Comparison of ENCODE assay signal across 31 cellular contexts in the genomic region with DNA sequence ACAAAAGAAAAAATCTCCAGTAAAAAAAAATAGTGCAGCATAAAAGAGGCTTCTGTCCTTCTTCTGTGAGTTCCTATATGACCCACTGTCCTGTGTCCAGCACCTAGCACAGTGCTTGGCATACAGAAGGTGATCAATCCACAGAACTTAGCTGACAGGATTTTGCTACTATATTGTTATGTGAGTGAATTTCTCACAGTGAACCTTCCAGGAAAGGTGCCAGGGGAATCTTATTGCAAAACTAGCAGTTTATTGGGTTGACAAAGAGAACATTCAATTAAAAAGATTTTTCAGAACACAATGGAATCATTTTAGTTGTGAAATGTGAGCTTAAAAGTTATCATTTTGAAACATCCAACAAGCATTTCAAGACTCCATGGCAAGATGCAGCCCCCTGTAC. TPM values are rescaled to one million over a fixed set of nuclear protein-coding genes. Genes with fewer than 3 reads are reported as not detected.
A peak's percentile ranks its signal among the peaks of the same experiment; 100 is the strongest.
DNase-seq lines count a peak whose midpoint lies in the region; ATAC-seq, FAIRE-seq and TF ChIP-seq lines count a peak whose summit lies in the region.
"Had no signal": no experiment of that assay in that cellular context is flagged by ENCODE, and none has a peak within 500 bp of the region (broad histone marks: within the 10 kb centered on the region; RNA-seq: fewer than 3 reads in every experiment).

No MANE protein-coding gene starts in this region.

- no peak overlapping the region for H2BK120ac ChIP-seq in IMR-90 (ENCODE audit: low read depth, low read length)

- peak overlapping the region; percentile 13 for H3K4me3 Mint-ChIP-seq in natural killer cell
- H3K4me3 Mint-ChIP-seq: activated CD4-positive, alpha-beta T cell treated with anti-CD3 and anti-CD28 coated beads, Interleukin-2, amount 10 ng/mL, durations not matched to agents 24 days and 14 days; T-helper 2 cell treated with Interferon-gamma antibody and Interleukin-4, amounts not matched to agents 5 μg/mL and 100 μg/mL, for 36 hours had no signal

- peaks cover 40% of the 10 kb centered on the region for H3K4me1 ChIP-seq in A673 (ENCODE audit: insufficient read depth, low read length, poor library complexity, severe bottlenecking)
- H3K4me1 ChIP-seq in IMR-90 (ENCODE audit: control insufficient read depth, insufficient read depth, low read length): peaks cover 11% of the 10 kb centered on the region
- H3K4me1 ChIP-seq in small intestine (ENCODE audit: control insufficient read depth in 2 of 2, insufficient read depth in 1 of 2, low read depth in 1 of 2, low read length in 1 of 2): peaks cover 0 to 2% of the 10 kb centered on the region in 2 donors
- H3K4me1 ChIP-seq: right lobe of liver had no signal

- H2AK9ac ChIP-seq in IMR-90 (replicated peaks; ENCODE audit: low read depth, low read length, poor library complexity): no peak overlapping the region

- no peak overlapping the region for H2BK5ac ChIP-seq in IMR-90 (ENCODE audit: low read depth, low read length, poor library complexity, severe bottlenecking)

- no peak overlapping the region for H3K14ac ChIP-seq in IMR-90 (replicated peaks; ENCODE audit: low read depth, low read length)

- intact Hi-C loops in A673 (cut with micrococcal nuclease; ENCODE audit: unreplicated experiment): loop anchor here (5.0 to 10.0 kb wide), 2 partner anchors 147 to 420 kb away; no protein-coding TSS in a partner anchor
- intact Hi-C loops in IMR-90 (cut with micrococcal nuclease): loop anchor here (5.0 to 10.0 kb wide), 2 partner anchors 82 to 120 kb away; no protein-coding TSS in a partner anchor
- intact Hi-C loops in natural killer cell (cut with micrococcal nuclease): no loop called here

- H3K9me1 ChIP-seq in IMR-90 (ENCODE audit: insufficient read depth, low read length): peaks cover 6% of the 10 kb centered on the region

- no peak overlapping the region for H4K91ac ChIP-seq in IMR-90 (ENCODE audit: insufficient read depth, low read depth, low read length)

- H4K20me1 ChIP-seq in IMR-90 (ENCODE audit: insufficient read depth, low read length): peaks cover 3% of the 10 kb centered on the region; the same call in 1 of the 2 replicates
- H4K20me1 ChIP-seq: BLaER1 had no signal

- no peak overlapping the region for H4K5ac ChIP-seq in IMR-90 (ENCODE audit: low read depth, low read length)

- in situ Hi-C loops in IMR-90 (cut with MboI; ENCODE audit: low sequenced_read_pairs): no loop called here

- peak overlapping the region; percentile 67 for H3K27ac ChIP-seq in A673 (ENCODE audit: low read depth, low read length, poor library complexity, severe bottlenecking)
- no peak overlapping the region for H3K27ac ChIP-seq in IMR-90 (ENCODE audit: insufficient read depth, low read length)
- no peak overlapping the region for H3K27ac ChIP-seq in small intestine (ENCODE audit: low read depth in 1 of 2, low read length in 1 of 2)
- H3K27ac ChIP-seq: BLaER1, cardiac muscle cell, esophagus squamous epithelium, right lobe of liver, tibial artery, WERI-Rb-1 had no signal

- peak overlapping the region; percentile 80 to 81 for H3K27ac Mint-ChIP-seq in natural killer cell
- H3K27ac Mint-ChIP-seq: activated CD4-positive, alpha-beta T cell treated with anti-CD3 and anti-CD28 coated beads, Interleukin-2, amount 10 ng/mL, durations not matched to agents 24 days and 14 days had no signal

- TF ChIP-seq RAD21 in IMR-90 (IDR thresholded peaks at IDR 0.05; ENCODE audit: low read length): no peak

- H4K8ac ChIP-seq in IMR-90 (ENCODE audit: low read depth in 2 of 2, low read length in 2 of 2): no peak overlapping the region

- H2BK15ac ChIP-seq in IMR-90 (ENCODE audit: low read depth, low read length): no peak overlapping the region; the same call in 2 of the 3 replicates

- FAIRE-seq in small intestine (lab: Jason Lieb, UNC): no peak
- FAIRE-seq: A204.1, H54 had no signal

- peaks cover 53 to 56% of the 10 kb centered on the region in 2 donors for H3K4me1 Mint-ChIP-seq in natural killer cell

- H3K36me3 ChIP-seq in A673 (ENCODE audit: insufficient read depth, low read length, poor library complexity, severe bottlenecking): no peaks in the 10 kb centered on the region
- no peaks in the 10 kb centered on the region for H3K36me3 ChIP-seq in IMR-90 (ENCODE audit: control insufficient read depth, insufficient read depth, low read length)
- H3K36me3 ChIP-seq in small intestine (ENCODE audit: control insufficient read depth in 2 of 2, insufficient read depth in 2 of 2, low read length in 2 of 2): no peaks in the 10 kb centered on the region
- H3K36me3 ChIP-seq: BLaER1, cardiac muscle cell, esophagus squamous epithelium, right lobe of liver, stomach, tibial artery, WERI-Rb-1 had no signal

- dilution Hi-C loops in IMR-90 (cut with HindIII; ENCODE audit: low sequenced_read_pairs, unreplicated experiment): no loop called here

- no peak overlapping the region for H3K4ac ChIP-seq in IMR-90 (ENCODE audit: low read depth, low read length)

- H2AFZ ChIP-seq in IMR-90 (replicated peaks; ENCODE audit: low read length, poor library complexity): no peak overlapping the region

- CTCF ChIA-PET in A673 (lab: Charles Lee): no interaction called here
- CTCF ChIA-PET in IMR-90 (lab: Yijun Ruan, JAX): interaction anchor here (0.7 kb wide), 1 partner anchor 11 kb away, joined by 3 read pairs; no protein-coding TSS in a partner anchor

- BruUV-seq in A673 (replicated peaks; lab: Mats Ljungman, UMichigan): no TSS peak
- BruUV-seq in IMR-90 (replicated peaks; lab: Mats Ljungman, UMichigan): no TSS peak

- H3K27me3 ChIP-seq in A673 (replicated peaks; ENCODE audit: insufficient read depth, low read depth, low read length, poor library complexity) (no peaks in the 10 kb centered on the region), IMR-90 (ENCODE audit: control insufficient read depth, insufficient read depth, low read length) (no peaks in the 10 kb centered on the region), small intestine (ENCODE audit: control insufficient read depth in 2 of 2, insufficient read depth in 2 of 2, low read length in 2 of 2) (no peaks in the 10 kb centered on the region)
- H3K27me3 ChIP-seq: BLaER1, cardiac muscle cell, esophagus squamous epithelium, right lobe of liver, stomach, tibial artery had no signal

- H3K4me3 ChIP-seq in A673 (ENCODE audit: low read depth, low read length, poor library complexity, severe bottlenecking) (no peak overlapping the region), IMR-90 (ENCODE audit: insufficient read depth, low read depth, low read length) (no peak overlapping the region), cardiac fibroblast (replicated peaks in 1 of 2; ENCODE audit: low read depth in 2 of 2, low read length in 2 of 2) (no peak overlapping the region), small intestine (ENCODE audit: low read depth in 1 of 2, low read length in 2 of 2) (no peak overlapping the region)
- H3K4me3 ChIP-seq: BLaER1, cardiac muscle cell, esophagus squamous epithelium, right lobe of liver, stomach, tibial artery had no signal

- ATAC-seq in IMR-90 (ENCODE audit: low read depth) (no peak), natural killer cell (no peak)
- ATAC-seq: left cardiac atrium, SK-N-SH treated with all-trans-retinoic acid at 6 μM for 48 hours had no signal

- H3K56ac ChIP-seq in IMR-90 (ENCODE audit: extremely low read depth, insufficient read depth, low read length): no peak overlapping the region

- no peak overlapping the region for H2BK20ac ChIP-seq in IMR-90 (ENCODE audit: low read depth, low read length)

- H3K79me1 ChIP-seq in IMR-90 (ENCODE audit: low read depth in 1 of 2, low read length in 2 of 2): no peaks in the 10 kb centered on the region

- TF ChIP-seq CTCF in A673 (conservative IDR thresholded peaks at IDR 0.05; ENCODE audit: low read depth, low read length) (no peak), IMR-90 (conservative IDR thresholded peaks at IDR 0.05; ENCODE audit: low read depth, low read length) (no peak), cardiac fibroblast (IDR thresholded peaks at IDR 0.05; ENCODE audit: low read depth, low read length) (no peak), natural killer cell (IDR thresholded peaks at IDR 0.05) (no peak)

- peaks cover 2% of the 10 kb centered on the region in 2 donors for H3K9me3 Mint-ChIP-seq in natural killer cell

- H3K18ac ChIP-seq in IMR-90 (ENCODE audit: low read depth, low read length): no peak overlapping the region; the same call in 1 of the 2 replicates

- no peak overlapping the region for H3K4me2 ChIP-seq in IMR-90 (ENCODE audit: low read depth, low read length)
- H3K4me2 ChIP-seq: BLaER1 had no signal

- peak overlapping the region; percentile 0 for H2AK5ac ChIP-seq in IMR-90 (ENCODE audit: low read depth, low read length)

- peaks cover 0 to 8% of the 10 kb centered on the region in 2 donors for H3K27me3 Mint-ChIP-seq in natural killer cell (ENCODE audit: low read depth in 2 of 2)

- H3K9ac ChIP-seq in IMR-90 (ENCODE audit: low read depth, low read length): no peak overlapping the region
- H3K9ac ChIP-seq: BLaER1 had no signal

- POLR2A ChIA-PET in A673 (lab: Charles Lee; ENCODE audit: low non-redundant PET) (no interaction called here), IMR-90 (lab: Charles Lee; ENCODE audit: unreplicated experiment) (no interaction called here)

- DNase-seq in A673 (ENCODE audit: low spot score) (no peak), IMR-90 (peak; percentile 31), cardiac fibroblast (ENCODE audit: low read depth in 2 of 2) (peak; percentile 68 to 77), natural killer cell (no peak), DMS153 (lab: John Stamatoyannopoulos, UW) (no peak), AG08396 (ENCODE audit: low spot score) (no peak), NAMALWA (ENCODE audit: low spot score) (no peak), small intestine (no peak)
- DNase-seq: activated CD4-positive, alpha-beta T cell treated with anti-CD3 and anti-CD28 coated beads, Interleukin-2, amount 10 ng/mL, durations not matched to agents 24 days and 14 days; activated naive CD4-positive, alpha-beta T cell; activated T-cell treated with anti-CD3 and anti-CD28 coated beads, Interleukin-2, amount 50 U/mL, for 48 hours; amniotic stem cell; esophagus squamous epithelium; head of caudate nucleus; Karpas-422; left cardiac atrium; mesendoderm; NCI-H1048; NCI-H187; NCI-H69; right lobe of liver; stimulated activated CD4-positive, alpha-beta T cell treated with anti-CD3 and anti-CD28 coated beads, Interleukin-15, amount 100 ng/mL, for 24 hours; stomach; tibial artery; WERI-Rb-1 had no signal

- no peaks in the 10 kb centered on the region for H3K36me3 Mint-ChIP-seq in natural killer cell

- H3K9me3 ChIP-seq in A673 (ENCODE audit: low read depth, low read length, poor library complexity, severe bottlenecking): no peaks in the 10 kb centered on the region
- H3K9me3 ChIP-seq in IMR-90 (ENCODE audit: control insufficient read depth, insufficient read depth, low read length): no peaks in the 10 kb centered on the region; the same call in 1 of the 2 replicates
- no peaks in the 10 kb centered on the region for H3K9me3 ChIP-seq in small intestine (ENCODE audit: control insufficient read depth, low read depth)
- H3K9me3 ChIP-seq: right lobe of liver, stomach, tibial artery had no signal

- H3K23ac ChIP-seq in IMR-90 (ENCODE audit: low read depth, low read length): no peak overlapping the region

- TF ChIP-seq POLR2A in IMR-90 (IDR thresholded peaks at IDR 0.05; ENCODE audit: low read depth, low read length): no peak

RNA-seq across cellular contexts. Expression of a gene that starts 12.4 kb away (rescaled TPM):
- total RNA-seq in A673 (2021): 92.3 and 100.0 TPM in 2 replicates
- total RNA-seq in IMR-90 (2012; rRNA removed): 12.7 and 16.1 TPM in 2 replicates
- 10.7 and 12.0 TPM in 2 replicates for polyA plus RNA-seq in IMR-90 (2012; rRNA removed)
- polyA plus RNA-seq in IMR-90 (2012; cell fraction: cytosol; rRNA removed): 8.4 and 17.9 TPM in 2 replicates
- polyA plus RNA-seq in IMR-90 (2012; cell fraction: nucleus; rRNA removed; ENCODE audit: low replicate concordance): 30.1 and 46.8 TPM in 2 replicates
- total RNA-seq in natural killer cell: 10 to 100 TPM; 68.1 to 87.4 (median 84.5) TPM
- 10 to 100 TPM in 2 of 3 donors, 1 to 10 TPM in 1; 7.3 to 20.1 (median 17.2) TPM for polyA plus RNA-seq in small intestine

Comparison
In these comparisons a context has a peak if more than half of its experiments do, and no peak if none do; other contexts are left out.
1. DNase-seq: peak in IMR-90 (single experiment) and cardiac fibroblast (2 of 2); none in A673 (single experiment), natural killer cell (single experiment), DMS153 (single experiment), AG08396 (single experiment), NAMALWA (single experiment) and small intestine (single experiment).